ENCODE assay signal across 13 cellular contexts in genomic region chr16:71356936-71357335, GRCh38. TPM values are rescaled to one million over a fixed set of nuclear protein-coding genes. Genes with fewer than 3 reads are reported as not detected.
"Had no signal": no experiment of that assay in that cellular context is flagged by ENCODE, and none has a peak within 500 bp of the region (broad histone marks: within the 10 kb centered on the region; RNA-seq: fewer than 3 reads in every experiment).

No MANE protein-coding gene starts in this region.

RNA-seq across cellular contexts. Expression of gene CALB2, which starts 1.6 kb away (rescaled TPM):
- total RNA-seq: activated B cell treated with CpG ODN at 0.5 μM for 24 hours; activated CD4-positive, alpha-beta memory T cell treated with anti-CD3 and anti-CD28 coated beads for 36 hours; activated CD4-positive, alpha-beta T cell treated with anti-CD3 and anti-CD28 coated beads, Interleukin-2, amount 10 ng/mL, durations not matched to agents 24 days and 14 days; activated CD8-positive, alpha-beta memory T cell treated with anti-CD3 and anti-CD28 coated beads for 36 hours; activated CD8-positive, alpha-beta T cell treated with anti-CD3 and anti-CD28 coated beads for 36 hours; activated naive CD4-positive, alpha-beta T cell treated with anti-CD3 and anti-CD28 coated beads for 36 hours; activated naive CD4-positive, alpha-beta T cell treated with anti-CD3 and anti-CD28 coated beads, Interleukin-2, amount 50 U/mL, for 72 hours; activated naive CD8-positive, alpha-beta T cell treated with anti-CD3 and anti-CD28 coated beads for 36 hours; activated T-cell treated with anti-CD3 and anti-CD28 coated beads, Interleukin-2, amount 50 U/mL, for 4 hours; activated T-cell treated with anti-CD3 and anti-CD28 coated beads, Interleukin-2, amount 50 U/mL, for 72 hours; activated T-helper 1 cell treated with anti-CD3 and anti-CD28 coated beads, Interleukin-12 subunit alpha, Interleukin-12 subunit beta, Interleukin-2, Interleukin-4 antibody, amounts not matched to agents 30 ng/mL and 10 ng/mL and 1 ng/mL, durations not matched to agents 14 hours and 24 hours and 36 hours; activated T-helper 17 cell treated with anti-CD3 and anti-CD28 coated beads, Interleukin-2, amount 50 U/mL, for 72 hours had no signal
- polyA plus RNA-seq: aorta had no signal
